In the genomic region with DNA sequence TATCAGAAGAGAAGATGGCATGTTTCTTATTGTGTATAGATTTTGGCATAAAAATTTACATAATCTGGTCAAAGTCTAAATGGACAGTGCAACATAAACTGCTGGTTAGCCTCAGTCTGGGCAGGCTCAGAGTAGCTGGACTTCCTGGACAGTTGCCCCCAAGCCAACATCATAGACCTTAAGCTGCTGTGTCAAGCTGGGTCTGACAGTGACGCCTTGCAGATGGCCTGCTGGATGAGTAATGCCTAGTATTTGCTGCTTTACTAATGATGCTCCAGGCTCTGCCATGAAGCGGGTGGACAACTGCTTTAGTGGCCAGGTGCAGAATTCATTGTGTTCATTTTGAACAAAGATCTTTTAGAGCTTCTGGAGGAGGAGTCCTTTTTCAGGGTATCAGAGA, we compare ENCODE assay signal across 14 cellular contexts.
DNase-seq lines count a peak whose midpoint lies in the region; ATAC-seq and TF ChIP-seq lines count a peak whose summit lies in the region.
"Had no signal": no experiment of that assay in that cellular context is flagged by ENCODE, and none has a peak within 500 bp of the region (broad histone marks: within the 10 kb centered on the region; RNA-seq: fewer than 3 reads in every experiment).

No MANE protein-coding gene starts in this region.

- ATAC-seq in omental fat pad (ENCODE audit: low FRiP score) (no peak), HG03135 (IDR thresholded peaks at IDR 0.05; ENCODE audit: unreplicated experiment) (no peak)

- TF ChIP-seq CTCF in omental fat pad (IDR thresholded peaks at IDR 0.05): no peak

- peak; percentile 4 for DNase-seq in Daoy (ENCODE audit: low read depth)
- peak; percentile 75 for DNase-seq in SK-N-DZ (ENCODE audit: low spot score)
- DNase-seq in globus pallidus (ENCODE audit: low spot score): peak; percentile 16
- DNase-seq in midbrain (lab: John Stamatoyannopoulos, UW): peak; percentile 1
- no peak for DNase-seq in CD1c-positive myeloid dendritic cell (ENCODE audit: extremely low spot score)
- DNase-seq in stimulated activated CD4-positive, alpha-beta T cell treated with anti-CD3 and anti-CD28 coated beads, Interleukin-4, amount 100 ng/mL, for 4 hours: no peak
- DNase-seq in omental fat pad (ENCODE audit: low spot score): no peak
- DNase-seq: activated CD4-positive, CD25-positive, alpha-beta regulatory T cell treated with anti-CD3 and anti-CD28 coated beads, Interleukin-2, amount 50 U/mL, for 72 hours; activated gamma-delta T cell; glutamatergic neuron; NCI-H2227 treated with DMSO at 0.1 percent for 48 hours; stimulated activated CD4-positive, alpha-beta T cell treated with anti-CD3 and anti-CD28 coated beads, Interleukin-4, amount 100 ng/mL, for 24 hours; testis had no signal

Comparison
In these comparisons a context has a peak if more than half of its experiments do, and no peak if none do; other contexts are left out.
1. DNase-seq: peak in Daoy (single experiment), SK-N-DZ (single experiment), globus pallidus (single experiment) and midbrain (single experiment); none in CD1c-positive myeloid dendritic cell (single experiment), stimulated activated CD4-positive, alpha-beta T cell treated with anti-CD3 and anti-CD28 coated beads, Interleukin-4, amount 100 ng/mL, for 4 hours (0 of 2) and omental fat pad (single experiment).